ENCODE assay signal across 1 cellular context in the genomic region with DNA sequence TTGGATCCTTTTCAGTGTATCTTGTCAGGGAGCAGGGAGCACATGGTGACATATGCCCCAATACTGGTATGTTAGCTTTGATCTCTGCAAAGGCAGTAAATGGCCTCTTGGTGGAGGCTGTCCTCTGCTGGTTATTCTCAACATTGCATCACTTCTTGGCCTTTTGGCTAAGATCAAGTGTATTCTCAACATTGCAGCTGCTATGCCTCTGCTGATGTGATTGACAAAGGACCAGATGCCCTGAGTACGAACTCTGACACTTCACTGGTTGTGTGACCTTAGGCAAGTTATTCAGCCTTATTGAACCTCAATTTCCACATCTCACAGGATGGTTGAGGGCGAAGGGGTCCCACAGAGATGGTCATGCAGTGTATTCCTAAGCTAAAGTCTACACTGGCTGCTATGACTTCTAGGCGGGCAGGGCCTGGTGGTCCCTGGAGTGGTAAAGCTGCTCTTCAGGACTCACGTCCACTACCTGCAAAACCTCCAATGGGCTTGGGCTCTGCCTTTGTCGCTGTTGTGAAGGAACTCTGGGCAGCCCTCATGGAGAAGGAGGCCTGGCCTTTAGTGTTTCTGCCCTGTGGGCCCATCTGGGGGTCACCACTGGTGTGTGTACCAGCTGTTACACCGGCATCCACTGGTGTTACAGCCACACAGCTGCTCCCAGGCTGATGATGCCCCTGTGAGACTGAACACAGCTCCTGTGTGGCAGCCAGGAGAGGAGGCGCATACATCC.
TF ChIP-seq lines count a peak whose summit lies in the region.

No MANE protein-coding gene starts in this region.

TF ChIP-seq in SK-N-SH, 30 proteins besides CTCF, POLR2A, EP300 and RAD21 (continued from another document):
- TF ChIP-seq RCOR1 (IDR thresholded peaks at IDR 0.05; ENCODE audit: low read length) (peak; percentile 49), SMC3 (IDR thresholded peaks at IDR 0.05; ENCODE audit: low read depth, low read length) (peak; percentile 100)
- TF ChIP-seq, protein P1, sequence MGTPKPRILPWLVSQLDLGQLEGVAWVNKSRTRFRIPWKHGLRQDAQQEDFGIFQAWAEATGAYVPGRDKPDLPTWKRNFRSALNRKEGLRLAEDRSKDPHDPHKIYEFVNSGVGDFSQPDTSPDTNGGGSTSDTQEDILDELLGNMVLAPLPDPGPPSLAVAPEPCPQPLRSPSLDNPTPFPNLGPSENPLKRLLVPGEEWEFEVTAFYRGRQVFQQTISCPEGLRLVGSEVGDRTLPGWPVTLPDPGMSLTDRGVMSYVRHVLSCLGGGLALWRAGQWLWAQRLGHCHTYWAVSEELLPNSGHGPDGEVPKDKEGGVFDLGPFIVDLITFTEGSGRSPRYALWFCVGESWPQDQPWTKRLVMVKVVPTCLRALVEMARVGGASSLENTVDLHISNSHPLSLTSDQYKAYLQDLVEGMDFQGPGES (IDR thresholded peaks at IDR 0.05; ENCODE audit: low read depth, low read length) = no peak
